In the genomic region with DNA sequence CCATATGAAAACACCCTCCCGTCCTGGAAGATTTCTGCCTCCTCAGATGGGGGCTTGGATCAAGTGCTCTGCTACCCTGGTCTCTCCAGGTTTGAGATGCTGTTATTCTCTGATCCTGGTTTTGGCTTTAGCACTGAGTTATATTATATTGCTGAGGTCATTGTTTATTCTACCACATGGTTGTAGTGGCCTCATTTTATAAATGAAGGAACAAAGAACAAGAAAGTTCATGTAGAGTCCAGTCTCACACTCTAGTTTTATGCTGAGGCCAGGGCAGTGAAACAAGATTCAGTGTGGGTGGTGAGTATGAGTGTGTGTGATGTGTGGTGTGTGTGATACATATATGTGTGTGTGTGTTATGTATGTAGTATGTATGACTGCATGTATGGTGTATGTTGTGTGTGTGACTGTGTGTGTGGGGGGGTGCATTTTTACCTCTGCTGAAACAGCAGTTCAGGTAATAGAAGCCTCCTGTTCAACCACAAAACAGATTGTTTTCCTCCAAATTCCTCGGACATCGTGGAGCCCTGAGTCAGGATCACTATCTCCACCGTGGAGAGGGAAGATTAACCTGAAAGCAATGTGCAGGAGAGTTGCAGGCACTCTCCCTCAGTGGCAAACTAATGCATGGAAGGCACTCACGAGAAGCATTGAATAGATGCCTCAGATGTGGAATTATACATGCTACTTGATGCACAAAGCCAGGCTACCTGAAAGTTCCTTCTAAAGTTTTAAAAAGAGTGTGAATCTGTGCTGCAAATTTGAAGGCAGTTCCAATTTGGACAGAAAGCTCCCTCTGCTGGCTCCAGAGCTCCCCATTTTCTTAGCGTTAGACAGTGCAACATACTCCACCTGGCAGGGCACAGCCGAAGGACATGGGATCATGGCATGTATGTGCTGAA, we compare ENCODE assay signal across 8 cellular contexts.
A peak's percentile ranks its signal among the peaks of the same experiment; 100 is the strongest.
DNase-seq lines count a peak whose midpoint lies in the region; ATAC-seq and TF ChIP-seq lines count a peak whose summit lies in the region.

No MANE protein-coding gene starts in this region.

- no peak overlapping the region for H2BK12ac ChIP-seq in trophoblast cell (ENCODE audit: low read length)

- peak in 3 of 4 experiments; percentile 62 to 88 (median 64) for TF ChIP-seq CTCF in gastroesophageal sphincter (IDR thresholded peaks at IDR 0.05)

- H3K9me2 ChIP-seq in GM23248 (ENCODE audit: insufficient read depth) = no peaks in the 10 kb centered on the region

- H3K9ac ChIP-seq in GM23248 = no peak overlapping the region
- no peak overlapping the region for H3K9ac ChIP-seq in trophoblast cell (ENCODE audit: low read length)

- no peaks in the 10 kb centered on the region for H3K9me3 ChIP-seq in GM23248 (ENCODE audit: low read depth)
- H3K9me3 ChIP-seq in gastroesophageal sphincter = no peaks in the 10 kb centered on the region
- peaks cover 2% of the 10 kb centered on the region for H3K9me3 ChIP-seq in trophoblast cell (ENCODE audit: insufficient read depth, low read depth, low read length)

- H3K27ac ChIP-seq in GM23248 (no peak overlapping the region), gastroesophageal sphincter (peak overlapping the region in 1 of 4 donors; percentile 20), trophoblast cell (ENCODE audit: low read depth, low read length) (no peak overlapping the region)

- H3K4me3 ChIP-seq in GM23248 (no peak overlapping the region), gastroesophageal sphincter (no peak overlapping the region), trophoblast cell (ENCODE audit: low read depth, low read length) (no peak overlapping the region)

- no peak overlapping the region for H2AFZ ChIP-seq in GM23248
- no peak overlapping the region for H2AFZ ChIP-seq in trophoblast cell (ENCODE audit: insufficient read depth, low read length, poor library complexity)

- 14 to 16% methylated on average over 7 of the region's 7 CpGs for WGBS in GM23248 (ENCODE audit: low coverage in 1 of 2, low lambda C conversion rate in 2 of 2, missing lambda C conversion rate in 2 of 2), 2 experiments
- 0 to 13% methylated on average over 2 to 6 of the region's 7 CpGs for WGBS in gastroesophageal sphincter (ENCODE audit: low coverage in 1 of 2), 2 donors
- no CpG with 5 or more reads among the region's 7 CpGs for WGBS in trophoblast cell (ENCODE audit: extremely low coverage, insufficient coverage, insufficient read length)

- no peak overlapping the region for H4K8ac ChIP-seq in trophoblast cell (ENCODE audit: low read depth, low read length)

- H2AK5ac ChIP-seq in trophoblast cell (ENCODE audit: low read length) = no peak overlapping the region

- H3K4ac ChIP-seq in trophoblast cell (ENCODE audit: low read depth, low read length) = no peak overlapping the region

- no peak for TF ChIP-seq EP300 in gastroesophageal sphincter (IDR thresholded peaks at IDR 0.05)

- H3K79me2 ChIP-seq in GM23248 (ENCODE audit: insufficient read depth) (no peaks in the 10 kb centered on the region), trophoblast cell (ENCODE audit: control insufficient read depth, insufficient read depth, low read length, poor library complexity) (no peaks in the 10 kb centered on the region)

- H3K14ac ChIP-seq in trophoblast cell (ENCODE audit: low read length) = no peak overlapping the region

- no peak overlapping the region for H3K4me2 ChIP-seq in GM23248 (ENCODE audit: unreplicated experiment)
- H3K4me2 ChIP-seq in trophoblast cell (ENCODE audit: low read length) = no peak overlapping the region

- no peak overlapping the region for H3K23ac ChIP-seq in trophoblast cell (ENCODE audit: low read length)

- H3K27me3 ChIP-seq in GM23248 (replicated peaks; ENCODE audit: insufficient read depth) (no peaks in the 10 kb centered on the region), gastroesophageal sphincter (no peaks in the 10 kb centered on the region), trophoblast cell (ENCODE audit: insufficient read depth, low read length) (no peaks in the 10 kb centered on the region)

- H3K18ac ChIP-seq in trophoblast cell (ENCODE audit: low read length) = no peak overlapping the region

- in situ Hi-C loops in GM23248 (cut with MboI) = loop anchor here (10.0 to 25.0 kb wide), 2 partner anchors 594 to 887 kb away; partner anchors contain the start of gene GLI3
- in situ Hi-C loops in SK-MEL-5 (cut with HindIII; ENCODE audit: low pct_unique_long_range_greater_than_20kb, low sequenced_read_pairs) = no loop called here

- no peaks in the 10 kb centered on the region; the same call in 1 of the 2 replicates for H3K4me1 ChIP-seq in GM23248 (ENCODE audit: insufficient read depth)
- H3K4me1 ChIP-seq in gastroesophageal sphincter = peaks cover 0 to 25% (median 0%) of the 10 kb centered on the region in 3 donors
- H3K4me1 ChIP-seq in trophoblast cell (ENCODE audit: control insufficient read depth in 1 of 2, insufficient read depth in 2 of 2, low read length in 2 of 2) = peaks cover 0 to 7% of the 10 kb centered on the region in 2 experiments

- no peak overlapping the region for H4K12ac ChIP-seq in trophoblast cell (ENCODE audit: low read depth, low read length)

- peak; percentile 67 for DNase-seq in GM23248
- DNase-seq in SK-MEL-5 (ENCODE audit: low read depth, low spot score) = peak; percentile 66
- DNase-seq in trophoblast cell = peak; percentile 52 to 80
- DNase-seq in hepatic stellate cell (ENCODE audit: low spot score) = no peak
- DNase-seq in GDM1 (lab: John Stamatoyannopoulos, UW) = no peak

- H3F3A ChIP-seq in GM23248 (ENCODE audit: insufficient read depth) = no peaks in the 10 kb centered on the region

- H4K20me1 ChIP-seq in GM23248 (ENCODE audit: insufficient read depth) = no peaks in the 10 kb centered on the region

- no peak overlapping the region for H4K91ac ChIP-seq in trophoblast cell (ENCODE audit: low read depth, low read length)

- no peaks in the 10 kb centered on the region for H3K36me3 ChIP-seq in GM23248 (ENCODE audit: low read depth)
- H3K36me3 ChIP-seq in gastroesophageal sphincter = no peaks in the 10 kb centered on the region
- H3K36me3 ChIP-seq in trophoblast cell (ENCODE audit: control insufficient read depth in 1 of 2, insufficient read depth in 2 of 2, low read length in 2 of 2) = no peaks in the 10 kb centered on the region

- no peak for TF ChIP-seq POLR2A in gastroesophageal sphincter (IDR thresholded peaks at IDR 0.05)

- H2BK120ac ChIP-seq in trophoblast cell (ENCODE audit: insufficient read depth, low read length, poor library complexity) = no peak overlapping the region

- H3K79me1 ChIP-seq in trophoblast cell (ENCODE audit: low read length) = no peaks in the 10 kb centered on the region

- H2BK5ac ChIP-seq in trophoblast cell (ENCODE audit: low read depth, low read length, poor library complexity) = no peak overlapping the region

- ATAC-seq in gastroesophageal sphincter = peak; percentile 54
- ATAC-seq in HG02870 (IDR thresholded peaks at IDR 0.05; ENCODE audit: unreplicated experiment) = no peak
- ATAC-seq in HG02938 (IDR thresholded peaks at IDR 0.05; ENCODE audit: unreplicated experiment) = no peak

Comparison
In these comparisons a context has a peak if more than half of its experiments do, and no peak if none do; other contexts are left out.
1. DNase-seq: peak in GM23248 (single experiment), SK-MEL-5 (single experiment) and trophoblast cell (2 of 2); none in hepatic stellate cell (single experiment) and GDM1 (single experiment).